In genomic region chr9:93159601-93160418, GRCh38 we compare ENCODE assay signal across 1 cellular context.
TF ChIP-seq lines count a peak whose summit lies in the region.

No MANE protein-coding gene starts in this region.

TF ChIP-seq in HepG2, 621 proteins besides CTCF, POLR2A, EP300 and RAD21 (continued from another document and continues in another):
- TF ChIP-seq, protein P1, sequence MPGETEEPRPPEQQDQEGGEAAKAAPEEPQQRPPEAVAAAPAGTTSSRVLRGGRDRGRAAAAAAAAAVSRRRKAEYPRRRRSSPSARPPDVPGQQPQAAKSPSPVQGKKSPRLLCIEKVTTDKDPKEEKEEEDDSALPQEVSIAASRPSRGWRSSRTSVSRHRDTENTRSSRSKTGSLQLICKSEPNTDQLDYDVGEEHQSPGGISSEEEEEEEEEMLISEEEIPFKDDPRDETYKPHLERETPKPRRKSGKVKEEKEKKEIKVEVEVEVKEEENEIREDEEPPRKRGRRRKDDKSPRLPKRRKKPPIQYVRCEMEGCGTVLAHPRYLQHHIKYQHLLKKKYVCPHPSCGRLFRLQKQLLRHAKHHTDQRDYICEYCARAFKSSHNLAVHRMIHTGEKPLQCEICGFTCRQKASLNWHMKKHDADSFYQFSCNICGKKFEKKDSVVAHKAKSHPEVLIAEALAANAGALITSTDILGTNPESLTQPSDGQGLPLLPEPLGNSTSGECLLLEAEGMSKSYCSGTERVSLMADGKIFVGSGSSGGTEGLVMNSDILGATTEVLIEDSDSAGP (CRISPR knock-in tag; IDR thresholded peaks at IDR 0.05; ENCODE audit: borderline replicate concordance): peak; percentile 75
- TF ChIP-seq KLF15 (CRISPR knock-in tag; IDR thresholded peaks at IDR 0.05; ENCODE audit: borderline replicate concordance) (no peak), TOE1 (CRISPR knock-in tag; IDR thresholded peaks at IDR 0.05) (no peak), MED13 (CRISPR knock-in tag; IDR thresholded peaks at IDR 0.05) (no peak), HOXD1 (CRISPR knock-in tag; IDR thresholded peaks at IDR 0.05) (no peak), PCBP1 (IDR thresholded peaks at IDR 0.05; ENCODE audit: borderline replicate concordance, low read depth, low read length) (no peak), SRY (CRISPR knock-in tag; IDR thresholded peaks at IDR 0.05) (0 out of 2 replicates have a peak, but pooled peaks have one; percentile 48), ZNF766 (CRISPR knock-in tag; IDR thresholded peaks at IDR 0.05; ENCODE audit: borderline replicate concordance) (no peak), XBP1 (CRISPR knock-in tag; IDR thresholded peaks at IDR 0.05) (no peak), AHR (CRISPR knock-in tag; IDR thresholded peaks at IDR 0.05) (peak; percentile 78; the same call in 1 of the 2 replicates), KDM2A (CRISPR knock-in tag; IDR thresholded peaks at IDR 0.05; ENCODE audit: borderline replicate concordance, low read depth) (peak; percentile 85), ZXDC (CRISPR knock-in tag; IDR thresholded peaks at IDR 0.05) (no peak), PHB2 (IDR thresholded peaks at IDR 0.05; ENCODE audit: partially characterized antibody) (no peak), TCF7 (IDR thresholded peaks at IDR 0.05; ENCODE audit: low read depth) (no peak), JARID2 (CRISPR knock-in tag; IDR thresholded peaks at IDR 0.05; ENCODE audit: insufficient replicate concordance) (no peak), ZIK1 (CRISPR knock-in tag; IDR thresholded peaks at IDR 0.05; ENCODE audit: borderline replicate concordance, low read depth) (no peak), ETS1 (CRISPR knock-in tag; IDR thresholded peaks at IDR 0.05) (no peak), NFATC3 (CRISPR knock-in tag; IDR thresholded peaks at IDR 0.05) (no peak), GATAD2A (CRISPR knock-in tag; IDR thresholded peaks at IDR 0.05) (peak; percentile 64), THAP7 (CRISPR knock-in tag; IDR thresholded peaks at IDR 0.05) (no peak), ZBED4 (CRISPR knock-in tag; IDR thresholded peaks at IDR 0.05; ENCODE audit: borderline replicate concordance) (peak; percentile 61; the same call in 1 of the 2 replicates), ZNF569 (CRISPR knock-in tag; IDR thresholded peaks at IDR 0.05; ENCODE audit: borderline replicate concordance) (no peak), ZNF292 (CRISPR knock-in tag; IDR thresholded peaks at IDR 0.05; ENCODE audit: borderline replicate concordance, low read depth) (no peak), ZNF335 (CRISPR knock-in tag; IDR thresholded peaks at IDR 0.05) (0 out of 2 replicates have a peak, but pooled peaks have one; percentile 49), ZNF816 (CRISPR knock-in tag; IDR thresholded peaks at IDR 0.05; ENCODE audit: borderline replicate concordance) (no peak), HNRNPLL (IDR thresholded peaks at IDR 0.05; ENCODE audit: low read depth, low read length, poor library complexity, severe bottlenecking) (no peak), ZFP36L2 (CRISPR knock-in tag; IDR thresholded peaks at IDR 0.05) (no peak)
- TF ChIP-seq, protein P2, sequence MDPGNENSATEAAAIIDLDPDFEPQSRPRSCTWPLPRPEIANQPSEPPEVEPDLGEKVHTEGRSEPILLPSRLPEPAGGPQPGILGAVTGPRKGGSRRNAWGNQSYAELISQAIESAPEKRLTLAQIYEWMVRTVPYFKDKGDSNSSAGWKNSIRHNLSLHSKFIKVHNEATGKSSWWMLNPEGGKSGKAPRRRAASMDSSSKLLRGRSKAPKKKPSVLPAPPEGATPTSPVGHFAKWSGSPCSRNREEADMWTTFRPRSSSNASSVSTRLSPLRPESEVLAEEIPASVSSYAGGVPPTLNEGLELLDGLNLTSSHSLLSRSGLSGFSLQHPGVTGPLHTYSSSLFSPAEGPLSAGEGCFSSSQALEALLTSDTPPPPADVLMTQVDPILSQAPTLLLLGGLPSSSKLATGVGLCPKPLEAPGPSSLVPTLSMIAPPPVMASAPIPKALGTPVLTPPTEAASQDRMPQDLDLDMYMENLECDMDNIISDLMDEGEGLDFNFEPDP (CRISPR knock-in tag; conservative IDR thresholded peaks at IDR 0.05): no peak
- TF ChIP-seq, protein P3, sequence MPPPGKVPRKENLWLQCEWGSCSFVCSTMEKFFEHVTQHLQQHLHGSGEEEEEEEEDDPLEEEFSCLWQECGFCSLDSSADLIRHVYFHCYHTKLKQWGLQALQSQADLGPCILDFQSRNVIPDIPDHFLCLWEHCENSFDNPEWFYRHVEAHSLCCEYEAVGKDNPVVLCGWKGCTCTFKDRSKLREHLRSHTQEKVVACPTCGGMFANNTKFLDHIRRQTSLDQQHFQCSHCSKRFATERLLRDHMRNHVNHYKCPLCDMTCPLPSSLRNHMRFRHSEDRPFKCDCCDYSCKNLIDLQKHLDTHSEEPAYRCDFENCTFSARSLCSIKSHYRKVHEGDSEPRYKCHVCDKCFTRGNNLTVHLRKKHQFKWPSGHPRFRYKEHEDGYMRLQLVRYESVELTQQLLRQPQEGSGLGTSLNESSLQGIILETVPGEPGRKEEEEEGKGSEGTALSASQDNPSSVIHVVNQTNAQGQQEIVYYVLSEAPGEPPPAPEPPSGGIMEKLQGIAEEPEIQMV (CRISPR knock-in tag; IDR thresholded peaks at IDR 0.05; ENCODE audit: low read depth): no peak; the same call in 1 of the 2 replicates
- TF ChIP-seq, protein P4, sequence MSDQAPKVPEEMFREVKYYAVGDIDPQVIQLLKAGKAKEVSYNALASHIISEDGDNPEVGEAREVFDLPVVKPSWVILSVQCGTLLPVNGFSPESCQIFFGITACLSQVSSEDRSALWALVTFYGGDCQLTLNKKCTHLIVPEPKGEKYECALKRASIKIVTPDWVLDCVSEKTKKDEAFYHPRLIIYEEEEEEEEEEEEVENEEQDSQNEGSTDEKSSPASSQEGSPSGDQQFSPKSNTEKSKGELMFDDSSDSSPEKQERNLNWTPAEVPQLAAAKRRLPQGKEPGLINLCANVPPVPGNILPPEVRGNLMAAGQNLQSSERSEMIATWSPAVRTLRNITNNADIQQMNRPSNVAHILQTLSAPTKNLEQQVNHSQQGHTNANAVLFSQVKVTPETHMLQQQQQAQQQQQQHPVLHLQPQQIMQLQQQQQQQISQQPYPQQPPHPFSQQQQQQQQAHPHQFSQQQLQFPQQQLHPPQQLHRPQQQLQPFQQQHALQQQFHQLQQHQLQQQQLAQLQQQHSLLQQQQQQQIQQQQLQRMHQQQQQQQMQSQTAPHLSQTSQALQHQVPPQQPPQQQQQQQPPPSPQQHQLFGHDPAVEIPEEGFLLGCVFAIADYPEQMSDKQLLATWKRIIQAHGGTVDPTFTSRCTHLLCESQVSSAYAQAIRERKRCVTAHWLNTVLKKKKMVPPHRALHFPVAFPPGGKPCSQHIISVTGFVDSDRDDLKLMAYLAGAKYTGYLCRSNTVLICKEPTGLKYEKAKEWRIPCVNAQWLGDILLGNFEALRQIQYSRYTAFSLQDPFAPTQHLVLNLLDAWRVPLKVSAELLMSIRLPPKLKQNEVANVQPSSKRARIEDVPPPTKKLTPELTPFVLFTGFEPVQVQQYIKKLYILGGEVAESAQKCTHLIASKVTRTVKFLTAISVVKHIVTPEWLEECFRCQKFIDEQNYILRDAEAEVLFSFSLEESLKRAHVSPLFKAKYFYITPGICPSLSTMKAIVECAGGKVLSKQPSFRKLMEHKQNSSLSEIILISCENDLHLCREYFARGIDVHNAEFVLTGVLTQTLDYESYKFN (CRISPR knock-in tag; conservative IDR thresholded peaks at IDR 0.05): peak; percentile 42; the same call in 1 of the 2 replicates
- TF ChIP-seq, protein P5, sequence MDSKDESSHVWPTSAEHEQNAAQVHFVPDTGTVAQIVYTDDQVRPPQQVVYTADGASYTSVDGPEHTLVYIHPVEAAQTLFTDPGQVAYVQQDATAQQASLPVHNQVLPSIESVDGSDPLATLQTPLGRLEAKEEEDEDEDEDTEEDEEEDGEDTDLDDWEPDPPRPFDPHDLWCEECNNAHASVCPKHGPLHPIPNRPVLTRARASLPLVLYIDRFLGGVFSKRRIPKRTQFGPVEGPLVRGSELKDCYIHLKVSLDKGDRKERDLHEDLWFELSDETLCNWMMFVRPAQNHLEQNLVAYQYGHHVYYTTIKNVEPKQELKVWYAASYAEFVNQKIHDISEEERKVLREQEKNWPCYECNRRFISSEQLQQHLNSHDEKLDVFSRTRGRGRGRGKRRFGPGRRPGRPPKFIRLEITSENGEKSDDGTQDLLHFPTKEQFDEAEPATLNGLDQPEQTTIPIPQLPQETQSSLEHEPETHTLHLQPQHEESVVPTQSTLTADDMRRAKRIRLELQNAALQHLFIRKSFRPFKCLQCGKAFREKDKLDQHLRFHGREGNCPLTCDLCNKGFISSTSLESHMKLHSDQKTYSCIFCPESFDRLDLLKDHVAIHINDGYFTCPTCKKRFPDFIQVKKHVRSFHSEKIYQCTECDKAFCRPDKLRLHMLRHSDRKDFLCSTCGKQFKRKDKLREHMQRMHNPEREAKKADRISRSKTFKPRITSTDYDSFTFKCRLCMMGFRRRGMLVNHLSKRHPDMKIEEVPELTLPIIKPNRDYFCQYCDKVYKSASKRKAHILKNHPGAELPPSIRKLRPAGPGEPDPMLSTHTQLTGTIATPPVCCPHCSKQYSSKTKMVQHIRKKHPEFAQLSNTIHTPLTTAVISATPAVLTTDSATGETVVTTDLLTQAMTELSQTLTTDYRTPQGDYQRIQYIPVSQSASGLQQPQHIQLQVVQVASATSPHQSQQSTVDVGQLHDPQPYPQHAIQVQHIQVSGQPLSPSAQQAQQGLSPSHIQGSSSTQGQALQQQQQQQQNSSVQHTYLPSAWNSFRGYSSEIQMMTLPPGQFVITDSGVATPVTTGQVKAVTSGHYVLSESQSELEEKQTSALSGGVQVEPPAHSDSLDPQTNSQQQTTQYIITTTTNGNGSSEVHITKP (CRISPR knock-in tag; IDR thresholded peaks at IDR 0.05; ENCODE audit: low read depth): no peak
- TF ChIP-seq, protein P6, sequence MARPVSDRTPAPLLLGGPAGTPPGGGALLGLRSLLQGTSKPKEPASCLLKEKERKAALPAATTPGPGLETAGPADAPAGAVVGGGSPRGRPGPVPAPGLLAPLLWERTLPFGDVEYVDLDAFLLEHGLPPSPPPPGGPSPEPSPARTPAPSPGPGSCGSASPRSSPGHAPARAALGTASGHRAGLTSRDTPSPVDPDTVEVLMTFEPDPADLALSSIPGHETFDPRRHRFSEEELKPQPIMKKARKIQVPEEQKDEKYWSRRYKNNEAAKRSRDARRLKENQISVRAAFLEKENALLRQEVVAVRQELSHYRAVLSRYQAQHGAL (CRISPR knock-in tag; IDR thresholded peaks at IDR 0.05; ENCODE audit: not compliant biosample characterization): no peak
